Comparison of ENCODE assay signal across 10 cellular contexts in the genomic region with DNA sequence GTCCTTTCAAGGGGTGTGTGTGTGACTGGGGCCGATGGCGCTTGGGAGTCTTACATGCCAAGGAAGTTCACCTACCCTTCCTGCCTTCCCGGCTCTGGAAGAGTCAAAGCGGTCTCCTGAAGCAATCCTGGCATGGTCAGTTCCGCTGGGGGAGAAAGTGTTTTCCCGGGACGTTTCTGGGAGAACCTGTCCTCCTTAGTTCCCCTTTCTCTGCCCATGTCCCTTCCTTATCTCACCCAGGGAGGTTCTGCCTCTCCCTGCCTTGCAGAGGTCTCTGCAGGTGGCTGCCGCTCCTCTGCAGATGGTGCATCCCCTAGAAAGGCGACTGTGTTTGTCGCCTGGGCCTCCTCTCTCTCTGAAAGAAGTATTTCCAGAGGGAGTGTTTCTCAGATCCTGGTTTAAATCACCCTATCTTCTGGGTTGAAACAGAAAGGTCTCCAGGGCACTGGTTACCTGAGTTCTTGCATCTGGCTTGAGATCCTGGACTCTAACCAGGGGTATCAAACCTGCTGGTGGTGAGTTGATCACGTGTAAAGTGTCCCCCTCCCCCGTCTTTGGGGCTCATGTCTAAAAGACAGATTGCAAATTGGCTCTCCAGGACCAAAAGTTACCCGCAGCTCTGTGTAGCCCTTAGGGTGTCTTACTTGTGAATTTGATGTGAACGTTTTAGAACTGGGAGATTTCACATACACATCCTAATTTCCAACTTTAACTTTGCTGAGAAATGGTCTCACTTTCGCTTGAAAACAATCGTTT. TPM values are rescaled to one million over a fixed set of nuclear protein-coding genes. Genes with fewer than 3 reads are reported as not detected.
DNase-seq lines count a peak whose midpoint lies in the region; ATAC-seq lines count a peak whose summit lies in the region.
"Had no signal": no experiment of that assay in that cellular context is flagged by ENCODE, and none has a peak within 500 bp of the region (broad histone marks: within the 10 kb centered on the region; RNA-seq: fewer than 3 reads in every experiment).

No MANE protein-coding gene starts in this region.

- no peak overlapping the region for H3K4me3 ChIP-seq in H7 (ENCODE audit: insufficient read depth, low read depth, low read length)

- no peak for ATAC-seq in activated naive CD4-positive, alpha-beta T cell treated with anti-CD3 and anti-CD28 coated beads, Interleukin-2, amount 50 U/mL, for 72 hours
- ATAC-seq in naive B cell (ENCODE audit: low read depth in 2 of 2) (no peak), HG02938 (IDR thresholded peaks at IDR 0.05; ENCODE audit: unreplicated experiment) (no peak)

- H3K36me3 Mint-ChIP-seq in activated naive CD4-positive, alpha-beta T cell treated with anti-CD3 and anti-CD28 coated beads, Interleukin-2, amount 50 U/mL, for 72 hours: peaks cover 21 to 28% of the 10 kb centered on the region in 2 donors
- H3K36me3 Mint-ChIP-seq in naive B cell: peaks cover 9 to 18% of the 10 kb centered on the region in 2 donors

- H3K4me3 Mint-ChIP-seq in naive B cell: peak overlapping the region; percentile 98 to 100 (median 100)

- H3K27ac Mint-ChIP-seq in activated naive CD4-positive, alpha-beta T cell treated with anti-CD3 and anti-CD28 coated beads, Interleukin-2, amount 50 U/mL, for 72 hours: peak overlapping the region; percentile 79 to 87
- H3K27ac Mint-ChIP-seq in naive B cell: peak overlapping the region; percentile 88 to 98 (median 94)

- DNase-seq in CD1c-positive myeloid dendritic cell (ENCODE audit: extremely low spot score) (peak; percentile 35), H7 (peak; percentile 22), naive B cell (no peak), medulla oblongata (ENCODE audit: extremely low spot score) (no peak), ureter (ENCODE audit: low spot score) (no peak), dedifferentiated amniotic fluid mesenchymal stem cell (ENCODE audit: extremely low spot score) (no peak)
- no peak for DNase-seq in activated naive CD4-positive, alpha-beta T cell treated with anti-CD3 and anti-CD28 coated beads, Interleukin-2, amount 50 U/mL, for 72 hours (ENCODE audit: low spot score in 2 of 2)
- DNase-seq: mammary epithelial cell, NCI-H1930 had no signal

- H3K27me3 Mint-ChIP-seq in naive B cell: no peaks in the 10 kb centered on the region

- no peaks in the 10 kb centered on the region for H3K9me3 Mint-ChIP-seq in activated naive CD4-positive, alpha-beta T cell treated with anti-CD3 and anti-CD28 coated beads, Interleukin-2, amount 50 U/mL, for 72 hours
- no peaks in the 10 kb centered on the region for H3K9me3 Mint-ChIP-seq in naive B cell

- peaks cover 57 to 63% (median 60%) of the 10 kb centered on the region in 3 donors for H3K4me1 Mint-ChIP-seq in naive B cell

- H3K27me3 ChIP-seq in H7 (ENCODE audit: control insufficient read depth, insufficient read depth, low read length): peaks cover 60% of the 10 kb centered on the region

- no peaks in the 10 kb centered on the region for H3K36me3 ChIP-seq in H7 (replicated peaks; ENCODE audit: control insufficient read depth, insufficient read depth, low read length)

RNA-seq across cellular contexts. Expression of gene PRKCB, which starts 1.9 kb away (rescaled TPM):
- 0.44 and 0.80 TPM in 2 replicates for total RNA-seq in H7 (2014; rRNA removed; shearing (Covaris generic))
- total RNA-seq in activated naive CD4-positive, alpha-beta T cell treated with anti-CD3 and anti-CD28 coated beads, Interleukin-2, amount 50 U/mL, for 72 hours: 10 to 100 TPM; 47.8 to 89.9 TPM
- 100 to 1,000 TPM; 213 to 344 (median 285) TPM for polyA plus RNA-seq in naive B cell (ENCODE audit: low read depth in 6 of 6)
- total RNA-seq in ureter: 14.3 TPM
- total RNA-seq: mammary epithelial cell had no signal
- polyA plus RNA-seq: mammary epithelial cell had no signal

Comparison
In these comparisons a context has a peak if more than half of its experiments do, and no peak if none do; other contexts are left out.
1. DNase-seq: peak in CD1c-positive myeloid dendritic cell (single experiment) and H7 (single experiment); none in activated naive CD4-positive, alpha-beta T cell treated with anti-CD3 and anti-CD28 coated beads, Interleukin-2, amount 50 U/mL, for 72 hours (0 of 2), naive B cell (single experiment), medulla oblongata (single experiment), ureter (single experiment) and dedifferentiated amniotic fluid mesenchymal stem cell (single experiment).